In the genomic region with DNA sequence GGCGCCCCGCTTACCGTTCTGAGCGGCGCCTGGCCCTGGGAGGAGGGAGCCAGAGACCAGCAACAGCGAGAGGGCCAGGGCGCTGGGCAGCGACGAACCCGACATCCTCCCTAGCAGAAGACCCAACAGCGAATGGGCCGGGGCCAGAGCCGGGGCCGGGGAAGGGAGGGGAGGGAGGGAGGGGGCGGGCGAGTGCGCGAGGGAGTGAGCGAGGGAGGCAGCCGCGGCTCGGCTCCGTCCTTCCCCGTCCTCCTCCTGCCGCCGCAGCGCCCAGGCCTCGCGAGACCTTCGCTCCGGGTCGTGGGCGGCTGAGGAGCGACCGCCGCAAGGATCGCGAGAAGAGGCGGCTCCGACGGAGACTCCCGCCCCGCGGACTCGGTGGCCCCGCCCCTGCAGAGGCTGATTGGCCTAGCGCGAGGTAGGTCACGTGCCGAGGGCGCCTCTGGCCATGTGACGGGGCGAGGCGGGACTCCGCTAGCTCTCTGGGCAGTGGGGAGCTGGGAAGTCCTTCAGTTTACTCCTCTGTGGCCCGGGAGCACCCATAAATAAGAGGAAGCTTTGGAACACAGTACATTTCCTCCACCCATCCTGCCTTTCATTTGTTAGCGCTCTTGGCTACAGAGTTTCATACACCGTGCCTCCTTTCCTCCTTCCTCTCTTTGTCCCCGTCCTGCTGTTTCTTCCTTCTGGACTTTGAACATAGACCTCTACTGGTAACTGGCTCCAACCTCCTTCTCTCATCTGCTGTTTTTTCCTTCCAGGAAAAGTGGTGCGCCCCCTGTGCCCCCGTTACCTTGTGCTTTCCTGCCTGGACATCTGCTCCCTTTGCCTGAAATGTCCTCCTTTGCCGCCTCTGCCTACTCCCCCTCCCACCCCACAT, we compare ENCODE assay signal across 8 cellular contexts. TPM values are rescaled to one million over a fixed set of nuclear protein-coding genes. Genes with fewer than 3 reads are reported as not detected.
A peak's percentile ranks its signal among the peaks of the same experiment; 100 is the strongest.
DNase-seq lines count a peak whose midpoint lies in the region; ATAC-seq and TF ChIP-seq lines count a peak whose summit lies in the region.

A gene (minus strand): TSS at position 279 of the 880 bp plus-strand sequence. CDS start 174 bp downstream, at position 105.

- H3F3A ChIP-seq in GM23248 (ENCODE audit: insufficient read depth): peaks cover 48% of the 10 kb centered on the region

- in situ Hi-C loops in GM23248 (cut with MboI): no loop called here

- peak within 1 kb of the TSS; percentile 63 to 67 for H3K4me3 ChIP-seq in DND-41 (ENCODE audit: low read depth in 1 of 2, low read length in 2 of 2)
- H3K4me3 ChIP-seq in GM23248: peak within 1 kb of the TSS; percentile 82
- H3K4me3 ChIP-seq in fibroblast of lung (replicated peaks in 1 of 4; ENCODE audit: control extremely low read depth in 1 of 4, insufficient read depth in 1 of 4, low read depth in 3 of 4, low read length in 4 of 4): peak within 1 kb of the TSS; percentile 70 to 93 (median 78)

- H2AFZ ChIP-seq in DND-41 (ENCODE audit: low read depth, low read length) (peak within 1 kb of the TSS; percentile 87), GM23248 (peak within 1 kb of the TSS; percentile 61), fibroblast of lung (ENCODE audit: low read length) (peak within 1 kb of the TSS; percentile 72)

- H3K9ac ChIP-seq in DND-41 (ENCODE audit: low read depth, low read length) (peak within 1 kb of the TSS; percentile 77), GM23248 (peak within 1 kb of the TSS; percentile 93), fibroblast of lung (ENCODE audit: insufficient read depth, low read length) (peak within 1 kb of the TSS; percentile 89)

- H3K27me3 Mint-ChIP-seq in naive thymus-derived CD8-positive, alpha-beta T cell: peaks cover under 1 to 19% (median 8%) of the 10 kb centered on the region in 5 donors

- H3K4me3 Mint-ChIP-seq in naive thymus-derived CD8-positive, alpha-beta T cell: peak within 1 kb of the TSS; percentile 79 to 94 (median 90)

- H4K20me1 ChIP-seq in DND-41 (ENCODE audit: insufficient read depth, low read length): peaks cover 31% of the 10 kb centered on the region
- peaks cover 23% of the 10 kb centered on the region; the same call in 1 of the 2 replicates for H4K20me1 ChIP-seq in GM23248 (ENCODE audit: insufficient read depth)
- no peaks in the 10 kb centered on the region for H4K20me1 ChIP-seq in fibroblast of lung (ENCODE audit: control insufficient read depth, extremely low read depth, insufficient read depth, low read length)

- no peaks in the 10 kb centered on the region for H3K9me3 ChIP-seq in DND-41 (ENCODE audit: insufficient read depth, low read length, severe bottlenecking)
- H3K9me3 ChIP-seq in GM23248 (ENCODE audit: low read depth): no peaks in the 10 kb centered on the region
- no peaks in the 10 kb centered on the region for H3K9me3 ChIP-seq in fibroblast of lung (ENCODE audit: control insufficient read depth, insufficient read depth, low read depth, low read length)

- no peaks in the 10 kb centered on the region for H3K9me3 Mint-ChIP-seq in naive thymus-derived CD8-positive, alpha-beta T cell

- no peaks in the 10 kb centered on the region for H3K9me2 ChIP-seq in GM23248 (ENCODE audit: insufficient read depth)

- POLR2A ChIA-PET in naive thymus-derived CD8-positive, alpha-beta T cell (lab: Charles Lee): no interaction called here

- H3K79me2 ChIP-seq in DND-41 (ENCODE audit: insufficient read depth, low read length) (peaks cover 45% of the 10 kb centered on the region), GM23248 (ENCODE audit: insufficient read depth) (peaks cover 45% of the 10 kb centered on the region), fibroblast of lung (ENCODE audit: control insufficient read depth, insufficient read depth, low read length) (peaks cover 43% of the 10 kb centered on the region)

- H3K4me2 ChIP-seq in DND-41 (ENCODE audit: insufficient read depth, low read length) (peak within 1 kb of the TSS; percentile 75), GM23248 (ENCODE audit: unreplicated experiment) (peak within 1 kb of the TSS; percentile 98), fibroblast of lung (ENCODE audit: extremely low read depth, insufficient read depth, low read length) (peak within 1 kb of the TSS; percentile 95)

- H3K36me3 Mint-ChIP-seq in naive thymus-derived CD8-positive, alpha-beta T cell: no peaks in the 10 kb centered on the region

- DNase-seq in DND-41 (peak; percentile 96), GM23248 (peak; percentile 100), Kasumi-1 (lab: John Stamatoyannopoulos, UW) (peak; percentile 93 to 94), RPMI7951 (ENCODE audit: low read depth) (peak; percentile 97), fibroblast of lung (ENCODE audit: low read depth in 2 of 2) (peak; percentile 96 to 97)
- peak; percentile 94 to 96 for DNase-seq in activated T-helper 1 cell treated with anti-CD3 and anti-CD28 coated beads, Interleukin-2, amount 50 U/mL, for 16 hours (ENCODE audit: low read depth in 1 of 2, low spot score in 1 of 2)
- DNase-seq in naive thymus-derived CD8-positive, alpha-beta T cell: peak; percentile 93 to 98 (median 98)
- DNase-seq in stimulated activated naive CD4-positive, alpha-beta T cell (lab: John Stamatoyannopoulos, UW): peak; percentile 90 to 97 (median 94)

- H3K4me1 Mint-ChIP-seq in naive thymus-derived CD8-positive, alpha-beta T cell: peaks cover 26 to 61% (median 53%) of the 10 kb centered on the region in 4 donors

- TF ChIP-seq CTCF in DND-41 (IDR thresholded peaks at IDR 0.05; ENCODE audit: borderline replicate concordance, extremely low read depth, low read length, poor library complexity, severe bottlenecking) (no peak), fibroblast of lung (conservative IDR thresholded peaks at IDR 0.05 in 1 of 2, IDR thresholded peaks at IDR 0.05 in 1 of 2; ENCODE audit: low read depth in 1 of 2, low read length in 2 of 2) (no peak)

- WGBS in GM23248 (ENCODE audit: low coverage in 1 of 2, low lambda C conversion rate in 2 of 2, missing lambda C conversion rate in 2 of 2), 2 experiments: 0 to 1% methylated on average over 42 to 58 of the region's 62 CpGs

- ATAC-seq in DND-41 (ENCODE audit: insufficient read depth, low read depth): peak; percentile 95
- ATAC-seq in naive thymus-derived CD8-positive, alpha-beta T cell: peak; percentile 91 to 92

- H3K27ac ChIP-seq in DND-41 (ENCODE audit: low read length): peak within 1 kb of the TSS; percentile 66
- H3K27ac ChIP-seq in GM23248: peak within 1 kb of the TSS; percentile 99
- H3K27ac ChIP-seq in fibroblast of lung (ENCODE audit: insufficient read depth, low read length): peak within 1 kb of the TSS; percentile 93

- H3K4me1 ChIP-seq in DND-41 (ENCODE audit: insufficient read depth, low read length) (peaks cover 26% of the 10 kb centered on the region), GM23248 (ENCODE audit: insufficient read depth) (peaks cover 50% of the 10 kb centered on the region), fibroblast of lung (ENCODE audit: control insufficient read depth, extremely low read depth, insufficient read depth, low read length) (peaks cover 15% of the 10 kb centered on the region)

- H3K36me3 ChIP-seq in DND-41 (ENCODE audit: insufficient read depth, low read length): no peaks in the 10 kb centered on the region
- no peaks in the 10 kb centered on the region for H3K36me3 ChIP-seq in GM23248 (ENCODE audit: low read depth)
- no peaks in the 10 kb centered on the region for H3K36me3 ChIP-seq in fibroblast of lung (ENCODE audit: control insufficient read depth, insufficient read depth, low read length)

- peak within 1 kb of the TSS; percentile 37 to 98 (median 92) for H3K27ac Mint-ChIP-seq in naive thymus-derived CD8-positive, alpha-beta T cell

- H3K27me3 ChIP-seq in DND-41 (ENCODE audit: insufficient read depth, low read length, poor library complexity) (no peaks in the 10 kb centered on the region), GM23248 (replicated peaks; ENCODE audit: insufficient read depth) (no peaks in the 10 kb centered on the region), fibroblast of lung (ENCODE audit: control insufficient read depth, insufficient read depth, low read length) (no peaks in the 10 kb centered on the region)

RNA-seq across cellular contexts. Expression of the gene that starts here (rescaled TPM):
- total RNA-seq in GM23248 (2014; rRNA removed; shearing (Covaris generic)): 183 and 272 TPM in 2 replicates
- polyA plus RNA-seq in GM23248 (2016; fragmentation: Nextera tagmentation; extraction: Ambion mirVana): 128 and 136 TPM in 2 replicates
- 157 and 161 TPM in 2 replicates for total RNA-seq in RPMI7951 (2014; rRNA removed; shearing (Covaris generic))
- 121 and 152 TPM in 2 replicates for total RNA-seq in fibroblast of lung
- polyA plus RNA-seq in fibroblast of lung: 226 and 372 TPM in 2 replicates
- polyA plus RNA-seq in fibroblast of lung (2012): 152 and 229 TPM in 2 replicates
- polyA minus RNA-seq in fibroblast of lung (ENCODE audit: low replicate concordance): 120 and 150 TPM in 2 replicates
- total RNA-seq in naive thymus-derived CD8-positive, alpha-beta T cell: 10 to 100 TPM; 37.7 to 37.8 TPM
- polyA plus RNA-seq in naive thymus-derived CD8-positive, alpha-beta T cell: 10 to 100 TPM; 27.9 to 36.6 (median 29.3) TPM

Comparison
In these comparisons a context has a peak if more than half of its experiments do, and no peak if none do; other contexts are left out.
1. Peak in every context shown above with its lines: DNase-seq, ATAC-seq, H3K4me3 ChIP-seq and H3K27ac ChIP-seq.